Comparison of ENCODE assay signal across 24 cellular contexts in genomic region chr4:68152411-68152810, GRCh38. TPM values are rescaled to one million over a fixed set of nuclear protein-coding genes. Genes with fewer than 3 reads are reported as not detected.
A peak's percentile ranks its signal among the peaks of the same experiment; 100 is the strongest.
DNase-seq lines count a peak whose midpoint lies in the region; ATAC-seq, FAIRE-seq and TF ChIP-seq lines count a peak whose summit lies in the region.
"Had no signal": no experiment of that assay in that cellular context is flagged by ENCODE, and none has a peak within 500 bp of the region (broad histone marks: within the 10 kb centered on the region; RNA-seq: fewer than 3 reads in every experiment).

No MANE protein-coding gene starts in this region.

- ATAC-seq in activated T-cell treated with anti-CD3 and anti-CD28 coated beads, Interleukin-2, amount 50 U/mL, for 72 hours (replicated peaks in 1 of 2), result peak; percentile 60 to 69
- ATAC-seq in esophagus mucosa, result peak; percentile 95
- ATAC-seq in pancreas, result no peak
- ATAC-seq: A549; activated CD8-positive, alpha-beta T cell treated with anti-CD3 and anti-CD28 coated beads for 36 hours; gastrocnemius medialis; stimulated activated naive CD8-positive, alpha-beta T cell treated with anti-CD3 and anti-CD28 coated beads, Interleukin-15, amount 100 ng/mL, for 72 hours; upper lobe of right lung had no signal

- no peak for FAIRE-seq in pancreas (lab: Jason Lieb, UNC)
- FAIRE-seq: A549, endometrium, TTC549 had no signal

- no peak overlapping the region for H3K4me3 ChIP-seq in pancreas
- no peak overlapping the region for H3K4me3 ChIP-seq in WERI-Rb-1 (ENCODE audit: low read depth, low read length)
- H3K4me3 ChIP-seq: A549, gastrocnemius medialis, upper lobe of right lung had no signal

- H3K27ac Mint-ChIP-seq in activated T-cell treated with anti-CD3 and anti-CD28 coated beads, Interleukin-2, amount 50 U/mL, for 72 hours, result no peak overlapping the region
- H3K27ac Mint-ChIP-seq in type B pancreatic cell, result peak overlapping the region; percentile 65
- H3K27ac Mint-ChIP-seq: activated CD8-positive, alpha-beta T cell treated with anti-CD3 and anti-CD28 coated beads for 36 hours; activated T-helper 2 cell treated with anti-CD3 and anti-CD28 coated beads, Interferon-gamma antibody, Interleukin-2, Interleukin-4, amounts not matched to agents 10 μg/mL and 5 μg/mL and 100 μg/mL, durations not matched to agents 14 hours and 24 hours and 36 hours; CD14-positive monocyte; nephron progenitor cell; stimulated activated naive CD8-positive, alpha-beta T cell treated with anti-CD3 and anti-CD28 coated beads, Interleukin-15, amount 100 ng/mL, for 72 hours had no signal

- POLR2A ChIA-PET in RWPE1 (lab: Yijun Ruan, JAX; ENCODE audit: low non-redundant PET), result no interaction called here

- WGBS in pancreas, 2 donors, result 31 to 33% methylated on average over 2 of the region's 2 CpGs

- no peak for DNase-seq in activated T-cell treated with anti-CD3 and anti-CD28 coated beads, Interleukin-2, amount 50 U/mL, for 72 hours
- no peak for DNase-seq in activated T-cell treated with anti-CD3 and anti-CD28 coated beads, Interleukin-2, amount 50 U/mL, for 48 hours
- peak; percentile 78 for DNase-seq in RWPE1 (ENCODE audit: low spot score)
- DNase-seq in type B pancreatic cell (ENCODE audit: extremely low spot score, unreplicated experiment), result no peak
- no peak for DNase-seq in pancreas
- no peak for DNase-seq in NAMALWA (ENCODE audit: low spot score)
- no peak for DNase-seq in WERI-Rb-1
- DNase-seq: activated CD8-positive, alpha-beta T cell treated with anti-CD3 and anti-CD28 coated beads for 36 hours; gastrocnemius medialis; Karpas-422; NCI-H1436 treated with DMSO at 0.1 percent for 48 hours; NCI-H345; nephron progenitor cell; retina; stimulated activated naive CD8-positive, alpha-beta T cell treated with anti-CD3 and anti-CD28 coated beads, Interleukin-15, amount 100 ng/mL, for 72 hours; upper lobe of right lung had no signal

- H3K4me1 ChIP-seq in pancreas, result no peaks in the 10 kb centered on the region
- H3K4me1 ChIP-seq: A549, gastrocnemius medialis, upper lobe of right lung had no signal

- H3K4me3 Mint-ChIP-seq in activated T-cell treated with anti-CD3 and anti-CD28 coated beads, Interleukin-2, amount 50 U/mL, for 72 hours, result no peak overlapping the region
- H3K4me3 Mint-ChIP-seq in type B pancreatic cell, result peak overlapping the region; percentile 13
- H3K4me3 Mint-ChIP-seq: activated CD8-positive, alpha-beta T cell treated with anti-CD3 and anti-CD28 coated beads for 36 hours; CD14-positive monocyte; nephron progenitor cell; stimulated activated naive CD8-positive, alpha-beta T cell treated with anti-CD3 and anti-CD28 coated beads, Interleukin-15, amount 100 ng/mL, for 72 hours had no signal

- CTCF ChIA-PET in RWPE1 (lab: Yijun Ruan, JAX), result interaction anchor here (0.6 kb wide), 1 partner anchor 74 kb away, joined by 3 read pairs; no protein-coding TSS in a partner anchor

- H3K36me3 ChIP-seq in pancreas (no peaks in the 10 kb centered on the region), WERI-Rb-1 (no peaks in the 10 kb centered on the region)
- H3K36me3 ChIP-seq: gastrocnemius medialis, upper lobe of right lung had no signal

- H3K27me3 Mint-ChIP-seq in activated T-cell treated with anti-CD3 and anti-CD28 coated beads, Interleukin-2, amount 50 U/mL, for 72 hours (ENCODE audit: low read depth), result no peaks in the 10 kb centered on the region
- no peaks in the 10 kb centered on the region for H3K27me3 Mint-ChIP-seq in type B pancreatic cell

- H3K36me3 Mint-ChIP-seq in activated T-cell treated with anti-CD3 and anti-CD28 coated beads, Interleukin-2, amount 50 U/mL, for 72 hours (ENCODE audit: insufficient read depth in 2 of 2), result no peaks in the 10 kb centered on the region
- peaks cover 3% of the 10 kb centered on the region for H3K36me3 Mint-ChIP-seq in type B pancreatic cell
- H3K36me3 Mint-ChIP-seq: CD14-positive monocyte had no signal

- intact Hi-C loops in pancreas (cut with DNase I), result no loop called here

- TF ChIP-seq CTCF in RWPE1 (conservative IDR thresholded peaks at IDR 0.05; ENCODE audit: low read depth), result no peak
- no peak for TF ChIP-seq CTCF in type B pancreatic cell (conservative IDR thresholded peaks at IDR 0.05)
- TF ChIP-seq CTCF in pancreas (IDR thresholded peaks at IDR 0.05), result no peak
- no peak for TF ChIP-seq CTCF in WERI-Rb-1 (IDR thresholded peaks at IDR 0.05; ENCODE audit: low read depth, low read length)

- H3K27me3 ChIP-seq in pancreas, result no peaks in the 10 kb centered on the region
- no peaks in the 10 kb centered on the region for H3K27me3 ChIP-seq in WERI-Rb-1 (ENCODE audit: insufficient read depth, low read depth, severe bottlenecking)
- H3K27me3 ChIP-seq: gastrocnemius medialis, upper lobe of right lung had no signal

- H3K9me3 ChIP-seq in pancreas (no peaks in the 10 kb centered on the region), WERI-Rb-1 (ENCODE audit: severe bottlenecking) (no peaks in the 10 kb centered on the region)
- H3K9me3 ChIP-seq: A549, gastrocnemius medialis, upper lobe of right lung had no signal

- H3K4me1 Mint-ChIP-seq in activated T-cell treated with anti-CD3 and anti-CD28 coated beads, Interleukin-2, amount 50 U/mL, for 72 hours (ENCODE audit: low read depth), result no peaks in the 10 kb centered on the region
- no peaks in the 10 kb centered on the region for H3K4me1 Mint-ChIP-seq in type B pancreatic cell (ENCODE audit: unreplicated experiment)
- H3K4me1 Mint-ChIP-seq: CD14-positive monocyte; nephron progenitor cell; stimulated activated naive CD8-positive, alpha-beta T cell treated with anti-CD3 and anti-CD28 coated beads, Interleukin-15, amount 100 ng/mL, for 72 hours had no signal

- H3K9me3 Mint-ChIP-seq in activated T-cell treated with anti-CD3 and anti-CD28 coated beads, Interleukin-2, amount 50 U/mL, for 72 hours, result peaks cover 1 to 4% of the 10 kb centered on the region in 2 donors
- peaks cover 3% of the 10 kb centered on the region for H3K9me3 Mint-ChIP-seq in type B pancreatic cell
- H3K9me3 Mint-ChIP-seq: activated CD8-positive, alpha-beta T cell treated with anti-CD3 and anti-CD28 coated beads for 36 hours; activated T-helper 2 cell treated with anti-CD3 and anti-CD28 coated beads, Interferon-gamma antibody, Interleukin-2, Interleukin-4, amounts not matched to agents 10 μg/mL and 5 μg/mL and 100 μg/mL, durations not matched to agents 14 hours and 24 hours and 36 hours had no signal

- no peak overlapping the region for H3K27ac ChIP-seq in RWPE1
- no peak overlapping the region for H3K27ac ChIP-seq in pancreas
- no peak overlapping the region for H3K27ac ChIP-seq in WERI-Rb-1
- H3K27ac ChIP-seq: A549, gastrocnemius medialis, HL-60, upper lobe of right lung had no signal

RNA-seq across cellular contexts. Expression of gene TMPRSS11F, which starts 22.7 kb away (rescaled TPM):
- not detected for total RNA-seq in activated T-cell treated with anti-CD3 and anti-CD28 coated beads, Interleukin-2, amount 50 U/mL, for 72 hours
- 12.4 TPM for total RNA-seq in esophagus mucosa
- 0.31 and 0.69 TPM in 2 replicates for total RNA-seq in type B pancreatic cell (ENCODE audit: low replicate concordance)
- not detected for total RNA-seq in pancreas
- polyA plus RNA-seq in pancreas, result not detected
- total RNA-seq: activated CD8-positive, alpha-beta T cell treated with anti-CD3 and anti-CD28 coated beads for 36 hours; activated T-helper 2 cell treated with anti-CD3 and anti-CD28 coated beads, Interferon-gamma antibody, Interleukin-2, Interleukin-4, amounts not matched to agents 10 μg/mL and 5 μg/mL and 100 μg/mL, durations not matched to agents 14 hours and 24 hours and 36 hours; gastrocnemius medialis; lung microvascular endothelial cell; upper lobe of right lung had no signal
- polyA plus RNA-seq: A549, CD14-positive monocyte had no signal

Comparison
In these comparisons a context has a peak if more than half of its experiments do, and no peak if none do; other contexts are left out.
1. ATAC-seq: peak in activated T-cell treated with anti-CD3 and anti-CD28 coated beads, Interleukin-2, amount 50 U/mL, for 72 hours (2 of 2) and esophagus mucosa (single experiment); none in pancreas (0 of 4).